In the genomic region with DNA sequence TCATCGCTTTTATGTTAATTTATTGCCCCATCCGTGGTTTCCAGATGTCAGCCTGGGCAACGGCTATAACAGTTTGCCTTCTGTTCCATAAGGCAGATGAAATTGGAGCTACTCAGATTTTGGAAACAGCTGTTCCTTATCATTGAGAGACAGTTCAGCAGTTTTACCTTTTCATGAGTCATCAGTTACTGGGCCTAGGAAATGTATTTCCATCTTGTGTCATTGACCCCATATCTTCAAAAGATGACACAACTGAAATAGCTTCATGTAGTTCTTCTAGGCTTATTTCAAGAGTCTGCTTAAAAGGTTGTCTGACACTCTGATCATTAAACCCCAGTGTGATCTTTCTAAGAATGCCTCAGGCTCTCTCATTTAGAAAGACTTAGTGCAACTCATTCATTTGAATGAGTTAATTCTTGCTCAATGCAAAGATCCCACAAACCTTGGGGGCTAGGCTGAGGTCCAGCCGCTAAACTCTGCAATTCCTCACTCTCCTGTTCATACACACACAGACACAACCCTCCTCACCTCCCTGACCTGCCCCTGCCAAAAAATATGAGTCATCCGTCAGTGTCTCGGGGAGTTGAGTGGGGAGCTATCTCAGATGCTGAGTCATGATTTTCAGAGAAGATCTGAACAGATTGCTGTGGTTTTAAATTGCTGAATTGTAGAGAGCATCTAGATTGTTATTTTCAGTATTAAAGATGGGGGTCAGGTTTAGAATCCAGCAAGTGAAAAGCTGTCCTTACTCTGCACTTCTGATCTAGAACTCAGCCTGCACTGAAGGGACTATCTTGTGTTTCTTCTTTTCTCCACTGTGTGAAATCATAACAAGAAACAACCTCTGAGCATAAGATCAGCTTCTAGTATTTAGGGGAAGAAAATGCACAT, we compare ENCODE assay signal across 8 cellular contexts.
DNase-seq lines count a peak whose midpoint lies in the region; ATAC-seq, FAIRE-seq and TF ChIP-seq lines count a peak whose summit lies in the region.

No MANE protein-coding gene starts in this region.

- H3K4me1 ChIP-seq in kidney (ENCODE audit: control insufficient read depth in 1 of 2, insufficient read depth in 1 of 2, low read depth in 1 of 2, low read length in 2 of 2) (peaks cover 4 to 5% of the 10 kb centered on the region in 2 donors), tibial artery (peaks cover 0 to 16% (median 10%) of the 10 kb centered on the region in 4 donors)

- peak; percentile 93 for DNase-seq in GM04504 (ENCODE audit: low read depth)
- DNase-seq in HFF-Myc (ENCODE audit: extremely low read depth, low read depth) = peak; percentile 77
- peak; percentile 1 for DNase-seq in NCI-H2196 treated with DMSO at 0.1 percent for 48 hours (lab: John Stamatoyannopoulos, UW; ENCODE audit: unreplicated experiment)
- peak; percentile 62 to 69 for DNase-seq in activated T-cell treated with anti-CD3 and anti-CD28 coated beads, Interleukin-2, amount 50 U/mL, for 48 hours
- DNase-seq in left cardiac atrium = peak; percentile 40
- peak; percentile 28 to 35 for DNase-seq in stimulated activated CD4-positive, alpha-beta T cell treated with anti-CD3 and anti-CD28 coated beads, Interleukin-15, amount 100 ng/mL, for 48 hours (ENCODE audit: low read depth in 2 of 2)
- DNase-seq in kidney = no peak
- no peak for DNase-seq in tibial artery

- no peaks in the 10 kb centered on the region for H3K27me3 ChIP-seq in tibial artery

- FAIRE-seq in kidney (lab: Jason Lieb, UNC) = no peak

- no peak overlapping the region for H3K27ac ChIP-seq in kidney (ENCODE audit: low read depth in 2 of 2, low read length in 2 of 2)
- H3K27ac ChIP-seq in tibial artery = no peak overlapping the region

- H3K9me3 ChIP-seq in kidney (ENCODE audit: control insufficient read depth in 1 of 2, low read length in 2 of 2) (no peaks in the 10 kb centered on the region), tibial artery (no peaks in the 10 kb centered on the region)

- ATAC-seq in left cardiac atrium = peak; percentile 70 to 96

- intact Hi-C loops in left cardiac atrium (cut with DNase I) (no loop called here), kidney (cut with DNase I) (no loop called here), tibial artery (cut with DNase I; ENCODE audit: low total_unique reads) (no loop called here)

- H3K36me3 ChIP-seq in kidney (ENCODE audit: control insufficient read depth in 1 of 2, insufficient read depth in 2 of 2, low read length in 2 of 2) (peaks cover 0 to 4% of the 10 kb centered on the region in 2 donors), tibial artery (peaks cover 6 to 28% (median 22%) of the 10 kb centered on the region in 3 donors)

- H3K9ac ChIP-seq in kidney (ENCODE audit: low read length in 2 of 2) = no peak overlapping the region

- no peak overlapping the region for H3K4me3 ChIP-seq in HFF-Myc (replicated peaks; ENCODE audit: low read depth, low read length)
- H3K4me3 ChIP-seq in kidney (ENCODE audit: low read length in 2 of 2) = no peak overlapping the region
- H3K4me3 ChIP-seq in tibial artery = no peak overlapping the region

- TF ChIP-seq CTCF in HFF-Myc (IDR thresholded peaks at IDR 0.05; ENCODE audit: low read depth, low read length, missing control alignments) (no peak), kidney (IDR thresholded peaks at IDR 0.05; ENCODE audit: borderline replicate concordance, extremely low read depth, insufficient read depth) (no peak), tibial artery (IDR thresholded peaks at IDR 0.05) (no peak)

Comparison
In these comparisons a context has a peak if more than half of its experiments do, and no peak if none do; other contexts are left out.
1. DNase-seq: peak in GM04504 (single experiment), HFF-Myc (single experiment), NCI-H2196 treated with DMSO at 0.1 percent for 48 hours (single experiment), activated T-cell treated with anti-CD3 and anti-CD28 coated beads, Interleukin-2, amount 50 U/mL, for 48 hours (2 of 2), left cardiac atrium (single experiment) and stimulated activated CD4-positive, alpha-beta T cell treated with anti-CD3 and anti-CD28 coated beads, Interleukin-15, amount 100 ng/mL, for 48 hours (2 of 2); none in kidney (single experiment) and tibial artery (0 of 2).